Comparison of ENCODE assay signal across 12 cellular contexts in genomic region chr16:8853150-8853549, GRCh38. TPM values are rescaled to one million over a fixed set of nuclear protein-coding genes. Genes with fewer than 3 reads are reported as not detected.
A peak's percentile ranks its signal among the peaks of the same experiment; 100 is the strongest.
DNase-seq lines count a peak whose midpoint lies in the region; FAIRE-seq and TF ChIP-seq lines count a peak whose summit lies in the region.
"Had no signal": no experiment of that assay in that cellular context is flagged by ENCODE, and none has a peak within 500 bp of the region (broad histone marks: within the 10 kb centered on the region; RNA-seq: fewer than 3 reads in every experiment).

No MANE protein-coding gene starts in this region.

- POLR2A ChIA-PET in CD4-positive, alpha-beta memory T cell (lab: Charles Lee; ENCODE audit: partially characterized antibody), result interaction anchor here (0.8 to 2.1 kb wide), 2 partner anchors 10 to 15 kb away, joined by 3 to 16 read pairs; partner anchors contain the start of gene CARHSP1

- no peaks in the 10 kb centered on the region for H3K27me3 Mint-ChIP-seq in CD4-positive, alpha-beta memory T cell
- H3K27me3 Mint-ChIP-seq in nephron (ENCODE audit: low read depth), result no peaks in the 10 kb centered on the region
- H3K27me3 Mint-ChIP-seq: central memory CD8-positive, alpha-beta T cell had no signal

- peaks cover 0 to 2% (median 0%) of the 10 kb centered on the region in 8 donors for H3K9me3 Mint-ChIP-seq in CD4-positive, alpha-beta memory T cell
- H3K9me3 Mint-ChIP-seq in nephron, result no peaks in the 10 kb centered on the region
- H3K9me3 Mint-ChIP-seq: central memory CD8-positive, alpha-beta T cell had no signal

- no peak for TF ChIP-seq CTCF in nephron (IDR thresholded peaks at IDR 0.05; ENCODE audit: unreplicated experiment in 3 of 3)
- no peak for TF ChIP-seq CTCF in GM10266 (IDR thresholded peaks at IDR 0.05; ENCODE audit: control insufficient read depth, insufficient read depth, low read depth, missing control alignments)
- TF ChIP-seq CTCF in esophagus muscularis mucosa (IDR thresholded peaks at IDR 0.05), result no peak
- TF ChIP-seq CTCF in suprapubic skin (IDR thresholded peaks at IDR 0.05), result no peak

- no peak overlapping the region for H3K4me3 Mint-ChIP-seq in CD4-positive, alpha-beta memory T cell
- no peak overlapping the region for H3K4me3 Mint-ChIP-seq in nephron
- H3K4me3 Mint-ChIP-seq: central memory CD8-positive, alpha-beta T cell had no signal

- H3K4me3 ChIP-seq in CD4-positive, alpha-beta memory T cell (ENCODE audit: low read length in 2 of 2), result no peak overlapping the region
- H3K4me3 ChIP-seq in HUES6 (ENCODE audit: low read depth, low read length) (no peak overlapping the region), esophagus muscularis mucosa (no peak overlapping the region), suprapubic skin (no peak overlapping the region)
- H3K4me3 ChIP-seq: PC-9 had no signal

- WGBS in esophagus muscularis mucosa, result 81% methylated on average over 7 of the region's 7 CpGs
- 80% methylated on average over 7 of the region's 7 CpGs for WGBS in suprapubic skin

- DNase-seq in CD4-positive, alpha-beta memory T cell, result no peak
- DNase-seq in dermis blood vessel endothelial cell (peak; percentile 37), GM10266 (ENCODE audit: extremely low spot score) (no peak), esophagus muscularis mucosa (ENCODE audit: extremely low spot score) (no peak), suprapubic skin (ENCODE audit: low spot score in 2 of 2) (no peak), GM12892 (ENCODE audit: insufficient read length) (no peak)
- DNase-seq: Karpas-422, PC-9 had no signal

- no peaks in the 10 kb centered on the region for H3K9me3 ChIP-seq in CD4-positive, alpha-beta memory T cell (ENCODE audit: control insufficient read depth in 1 of 2, low read length in 2 of 2)
- H3K9me3 ChIP-seq in HUES6 (ENCODE audit: control insufficient read depth, insufficient read depth, low read depth, low read length), result no peaks in the 10 kb centered on the region
- no peaks in the 10 kb centered on the region for H3K9me3 ChIP-seq in esophagus muscularis mucosa
- H3K9me3 ChIP-seq in suprapubic skin, result no peaks in the 10 kb centered on the region

- peaks cover 18 to 62% of the 10 kb centered on the region in 2 donors for H3K36me3 Mint-ChIP-seq in CD4-positive, alpha-beta memory T cell
- peaks cover 52% of the 10 kb centered on the region for H3K36me3 Mint-ChIP-seq in nephron (ENCODE audit: low read depth)

- intact Hi-C loops in CD4-positive, alpha-beta memory T cell (cut with micrococcal nuclease), result no loop called here
- intact Hi-C loops in esophagus muscularis mucosa (cut with DNase I), result no loop called here

- H3K27ac Mint-ChIP-seq in CD4-positive, alpha-beta memory T cell, result peak overlapping the region in 6 of 7 donors; percentile 24 to 68 (median 59)
- H3K27ac Mint-ChIP-seq in nephron, result peak overlapping the region in 2 of 3 experiments; percentile 14 to 41

- H3K27me3 ChIP-seq in CD4-positive, alpha-beta memory T cell (ENCODE audit: insufficient read depth, low read length), result no peaks in the 10 kb centered on the region
- no peaks in the 10 kb centered on the region for H3K27me3 ChIP-seq in HUES6 (ENCODE audit: control insufficient read depth, insufficient read depth, low read length)
- no peaks in the 10 kb centered on the region for H3K27me3 ChIP-seq in esophagus muscularis mucosa
- no peaks in the 10 kb centered on the region for H3K27me3 ChIP-seq in suprapubic skin

- FAIRE-seq in GM12892 (lab: Jason Lieb, UNC), result no peak

- H3K36me3 ChIP-seq in CD4-positive, alpha-beta memory T cell (ENCODE audit: insufficient read depth, low read length), result peaks cover 24% of the 10 kb centered on the region
- H3K36me3 ChIP-seq in HUES6 (ENCODE audit: control insufficient read depth, insufficient read depth, low read length) (peaks cover 82% of the 10 kb centered on the region), esophagus muscularis mucosa (peaks cover 9 to 88% (median 63%) of the 10 kb centered on the region in 4 donors), suprapubic skin (peaks cover 62% of the 10 kb centered on the region)

- H3K4me1 ChIP-seq in CD4-positive, alpha-beta memory T cell (ENCODE audit: insufficient read depth, low read length), result peaks cover 19% of the 10 kb centered on the region
- H3K4me1 ChIP-seq in HUES6 (ENCODE audit: control insufficient read depth, insufficient read depth, low read length) (peaks cover 16% of the 10 kb centered on the region), esophagus muscularis mucosa (peaks cover 21 to 49% (median 30%) of the 10 kb centered on the region in 4 donors), suprapubic skin (peaks cover 8% of the 10 kb centered on the region)

- CTCF ChIA-PET in CD4-positive, alpha-beta memory T cell (lab: Charles Lee; ENCODE audit: partially characterized antibody), result interaction anchor here (0.8 to 2.0 kb wide), 3 partner anchors 18 to 36 kb away, joined by 3 to 9 read pairs (median 3); no protein-coding TSS in a partner anchor

- no peak overlapping the region for H3K27ac ChIP-seq in CD4-positive, alpha-beta memory T cell (ENCODE audit: low read depth, low read length)
- peak overlapping the region; percentile 16; the same call in 1 of the 2 replicates for H3K27ac ChIP-seq in HUES6 (ENCODE audit: low read depth, low read length)
- peak overlapping the region in 1 of 4 donors; percentile 33 for H3K27ac ChIP-seq in esophagus muscularis mucosa (replicated peaks in 1 of 4)
- H3K27ac ChIP-seq in suprapubic skin, result no peak overlapping the region
- H3K27ac ChIP-seq: PC-9 had no signal

- H3K9ac ChIP-seq in HUES6 (ENCODE audit: low read length), result no peak overlapping the region

- TF ChIP-seq EP300 in esophagus muscularis mucosa (IDR thresholded peaks at IDR 0.05), result no peak
- TF ChIP-seq EP300 in suprapubic skin (IDR thresholded peaks at IDR 0.05), result no peak

- TF ChIP-seq POLR2A in esophagus muscularis mucosa (IDR thresholded peaks at IDR 0.05; ENCODE audit: low read depth) (no peak), suprapubic skin (IDR thresholded peaks at IDR 0.05) (no peak), GM12892 (IDR thresholded peaks at IDR 0.05; ENCODE audit: low read depth, low read length) (no peak)

- peaks cover 25 to 53% (median 39%) of the 10 kb centered on the region in 4 donors for H3K4me1 Mint-ChIP-seq in CD4-positive, alpha-beta memory T cell
- no peaks in the 10 kb centered on the region for H3K4me1 Mint-ChIP-seq in nephron

RNA-seq across cellular contexts. Expression of gene CARHSP1, which starts 15.7 kb away (rescaled TPM):
- total RNA-seq in CD4-positive, alpha-beta memory T cell, result 10 to 100 TPM; 39.3 to 43.2 TPM
- polyA plus RNA-seq in CD4-positive, alpha-beta memory T cell, result 10 to 100 TPM; 33.2 to 57.2 TPM
- total RNA-seq in dermis blood vessel endothelial cell (157 and 172 TPM in 2 replicates), esophagus muscularis mucosa (10 to 100 TPM; 33.2 to 95.8 (median 73.9) TPM), suprapubic skin (10 to 100 TPM; 32.7 to 60.8 (median 41.5) TPM)
- 46.9 TPM for polyA plus RNA-seq in GM12892 (2012; ENCODE audit: missing spikeins)

RNA-seq across cellular contexts. Expression of gene LITAFD, which starts 29.0 kb away (rescaled TPM):
- total RNA-seq in CD4-positive, alpha-beta memory T cell, result not detected
- polyA plus RNA-seq in CD4-positive, alpha-beta memory T cell, result not detected
- total RNA-seq in dermis blood vessel endothelial cell (not detected in 2 replicates), esophagus muscularis mucosa (not detected), suprapubic skin (not detected)
- 0.28 TPM for polyA plus RNA-seq in GM12892 (2012; ENCODE audit: missing spikeins)
- total RNA-seq: PC-9 had no signal
- polyA plus RNA-seq: neural cell had no signal

RNA-seq across cellular contexts. Expression of gene PMM2, which starts 55.5 kb away (rescaled TPM):
- total RNA-seq in CD4-positive, alpha-beta memory T cell, result 10 to 100 TPM; 51.7 to 61.7 TPM
- polyA plus RNA-seq in CD4-positive, alpha-beta memory T cell, result 10 to 100 TPM; 21.2 to 35.1 TPM
- total RNA-seq in dermis blood vessel endothelial cell (26.2 and 34.6 TPM in 2 replicates), esophagus muscularis mucosa (10 to 100 TPM; 19.6 to 34.3 (median 23.5) TPM), suprapubic skin (10 to 100 TPM; 20.0 to 33.0 (median 25.7) TPM)
- polyA plus RNA-seq in GM12892 (2012; ENCODE audit: missing spikeins), result 26.7 TPM

RNA-seq across cellular contexts. Expression of gene TMEM186, which starts 55.7 kb away (rescaled TPM):
- 10 to 100 TPM; 15.6 to 17.9 TPM for total RNA-seq in CD4-positive, alpha-beta memory T cell
- 10 to 100 TPM in 1 of 2 donors, 1 to 10 TPM in 1; 9.4 to 20.0 TPM for polyA plus RNA-seq in CD4-positive, alpha-beta memory T cell
- total RNA-seq in dermis blood vessel endothelial cell (6.1 and 9.0 TPM in 2 replicates), esophagus muscularis mucosa (10 to 100 TPM in 2 of 4 donors, 1 to 10 TPM in 2; 7.9 to 12.2 (median 9.6) TPM), suprapubic skin (1 to 10 TPM; 3.9 to 7.0 (median 5.0) TPM)
- 15.8 TPM for polyA plus RNA-seq in GM12892 (2012; ENCODE audit: missing spikeins)
